ENCODE assay signal across 21 cellular contexts in genomic region chr16:9191274-9191850, GRCh38.
A peak's percentile ranks its signal among the peaks of the same experiment; 100 is the strongest.
DNase-seq lines count a peak whose midpoint lies in the region; ATAC-seq, FAIRE-seq and TF ChIP-seq lines count a peak whose summit lies in the region.
"Had no signal": no experiment of that assay in that cellular context is flagged by ENCODE, and none has a peak within 500 bp of the region (broad histone marks: within the 10 kb centered on the region; RNA-seq: fewer than 3 reads in every experiment).

No MANE protein-coding gene starts in this region.

- in situ Hi-C loops in HepG2 (cut with HindIII; ENCODE audit: extremely low pct_ligation_motif_present, low pct_unique_long_range_greater_than_20kb) (no loop called here), GM12878 (cut with MboI) (no loop called here)

- H2AFZ ChIP-seq in HepG2 (ENCODE audit: low read length) (no peak overlapping the region), GM12878 (ENCODE audit: control insufficient read depth, low read depth, low read length) (no peak overlapping the region)

- no peaks in the 10 kb centered on the region for H3K9me3 ChIP-seq in HepG2 (ENCODE audit: low read length)
- no peaks in the 10 kb centered on the region for H3K9me3 ChIP-seq in right lobe of liver
- no peaks in the 10 kb centered on the region for H3K9me3 ChIP-seq in GM12878 (replicated peaks; ENCODE audit: control insufficient read depth, insufficient read depth, low read length)
- H3K9me3 ChIP-seq: A549; BLaER1 treated with 17β-estradiol and CSF1 and Interleukin-3, amounts not matched to agents 10 nM and 100 nM; Caco-2 had no signal

- no peak for TF ChIP-seq EP300 in HepG2 (IDR thresholded peaks at IDR 0.05; ENCODE audit: low read depth in 2 of 2, low read length in 2 of 2)
- no peak for TF ChIP-seq EP300 in HepG2 (CRISPR knock-in tag; IDR thresholded peaks at IDR 0.05; ENCODE audit: borderline replicate concordance)
- no peak for TF ChIP-seq EP300 in GM12878 (IDR thresholded peaks at IDR 0.05; ENCODE audit: borderline replicate concordance in 1 of 2, control insufficient read depth in 1 of 2, low read depth in 2 of 2, low read length in 2 of 2)

- FAIRE-seq in HepG2 (lab: Jason Lieb, UNC): peak; percentile 8
- FAIRE-seq in GM12878 (lab: Jason Lieb, UNC): no peak
- FAIRE-seq in urothelium cell line (lab: Jason Lieb, UNC): peak; percentile 96
- FAIRE-seq: A549, D721Med, G401.6 had no signal

- RAD21 ChIA-PET in GM12878 (lab: Charles Lee; ENCODE audit: unreplicated experiment): no interaction called here

- TF ChIP-seq CTCF in HepG2 (CRISPR knock-in tag; IDR thresholded peaks at IDR 0.05): no peak
- TF ChIP-seq CTCF in right lobe of liver (IDR thresholded peaks at IDR 0.05): no peak
- TF ChIP-seq CTCF in GM12878 (IDR thresholded peaks at IDR 0.05 in 2 of 3, conservative IDR thresholded peaks at IDR 0.05 in 1 of 3; ENCODE audit: control insufficient read depth in 2 of 3, extremely low read depth in 1 of 3, insufficient read depth in 1 of 3, low read depth in 3 of 3, low read length in 3 of 3): no peak

- POLR2A ChIA-PET in HepG2 (lab: Yijun Ruan, JAX) (no interaction called here), HEK293T (lab: Yijun Ruan, JAX) (no interaction called here), GM12878 (lab: Charles Lee) (no interaction called here)

- H3K27me3 ChIP-seq in HepG2 (ENCODE audit: control insufficient read depth in 1 of 2, insufficient read depth in 2 of 2, low read length in 2 of 2) (peaks cover 1 to 28% of the 10 kb centered on the region in 2 experiments; a peak in 4 of 5 replicates), right lobe of liver (no peaks in the 10 kb centered on the region), GM12878 (replicated peaks in 1 of 2; ENCODE audit: control insufficient read depth in 2 of 2, insufficient read depth in 2 of 2, low read length in 1 of 2) (no peaks in the 10 kb centered on the region)
- H3K27me3 ChIP-seq: BLaER1 treated with 17β-estradiol and CSF1 and Interleukin-3, amounts not matched to agents 10 nM and 100 nM had no signal

- no peak overlapping the region for H3K27ac ChIP-seq in HepG2 (ENCODE audit: extremely low read length, insufficient read depth, low read length)
- H3K27ac ChIP-seq in right lobe of liver: no peak overlapping the region
- H3K27ac ChIP-seq in GM12878 (ENCODE audit: control insufficient read depth, insufficient read depth): no peak overlapping the region
- H3K27ac ChIP-seq: 22Rv1; A549; BLaER1 treated with 17β-estradiol and CSF1 and Interleukin-3, amounts not matched to agents 10 nM and 100 nM; C4-2B had no signal

- TF ChIP-seq POLR2A in HepG2 (IDR thresholded peaks at IDR 0.05; ENCODE audit: insufficient read depth in 1 of 2, low read depth in 2 of 2, low read length in 2 of 2) (no peak), right lobe of liver (IDR thresholded peaks at IDR 0.05) (no peak), GM12878 (IDR thresholded peaks at IDR 0.05; ENCODE audit: low read depth, low read length) (no peak)

- SMC1A ChIA-PET in GM12878 (lab: Charles Lee; ENCODE audit: uncharacterized antibody, unreplicated experiment): no interaction called here

- H3K4me1 ChIP-seq in HepG2 (ENCODE audit: insufficient read depth, low read length) (no peaks in the 10 kb centered on the region; the same call in 1 of the 2 replicates), right lobe of liver (no peaks in the 10 kb centered on the region), GM12878 (ENCODE audit: control insufficient read depth, insufficient read depth, low read length) (no peaks in the 10 kb centered on the region)
- H3K4me1 ChIP-seq: A549; BLaER1 treated with 17β-estradiol and CSF1 and Interleukin-3, amounts not matched to agents 10 nM and 100 nM; Caco-2 had no signal

- no TSS peak for BruUV-seq in HepG2 (replicated peaks; lab: Mats Ljungman, UMichigan)
- no TSS peak for BruUV-seq in GM12878 (replicated peaks; lab: Mats Ljungman, UMichigan)

- H3K4me2 ChIP-seq in HepG2 (ENCODE audit: low read depth, low read length) (no peak overlapping the region), GM12878 (ENCODE audit: control insufficient read depth, insufficient read depth) (no peak overlapping the region)
- H3K4me2 ChIP-seq: A549; BLaER1 treated with 17β-estradiol and CSF1 and Interleukin-3, amounts not matched to agents 10 nM and 100 nM had no signal

- DNase-seq in HepG2 (ENCODE audit: low spot score): no peak
- no peak for DNase-seq in right lobe of liver
- DNase-seq in HEK293T (ENCODE audit: extremely low spot score): no peak
- no peak for DNase-seq in GM12878 (ENCODE audit: low read depth, low spot score)
- no peak for DNase-seq in urothelium cell line (ENCODE audit: low spot score)
- DNase-seq in retina: no peak
- DNase-seq: AML-193; Caco-2; Calu3; CD4-positive, alpha-beta T cell; CD8-positive, alpha-beta T cell; DMS79 treated with DMSO at 0.1 percent for 48 hours; GF-D8 had no signal

- H3K36me3 ChIP-seq in HepG2 (replicated peaks in 1 of 2; ENCODE audit: control insufficient read depth in 1 of 2, insufficient read depth in 2 of 2, low read length in 2 of 2): no peaks in the 10 kb centered on the region
- no peaks in the 10 kb centered on the region for H3K36me3 ChIP-seq in right lobe of liver
- H3K36me3 ChIP-seq in GM12878 (ENCODE audit: control insufficient read depth in 2 of 2, insufficient read depth in 2 of 2, low read length in 1 of 2): no peaks in the 10 kb centered on the region
- H3K36me3 ChIP-seq: BLaER1 treated with 17β-estradiol and CSF1 and Interleukin-3, amounts not matched to agents 10 nM and 100 nM had no signal

- ATAC-seq in HepG2: no peak
- no peak for ATAC-seq in right lobe of liver
- no peak for ATAC-seq in GM12878
- ATAC-seq in GM21825 (IDR thresholded peaks at IDR 0.05; ENCODE audit: unreplicated experiment): no peak
- ATAC-seq in GM19035 (IDR thresholded peaks at IDR 0.05; ENCODE audit: unreplicated experiment): no peak
- ATAC-seq: A549; CD8-positive, alpha-beta T cell had no signal

- H3K4me3 ChIP-seq in HepG2 (replicated peaks in 1 of 3; ENCODE audit: insufficient read depth in 1 of 3, low read depth in 2 of 3, low read length in 3 of 3) (no peak overlapping the region), right lobe of liver (no peak overlapping the region), GM12878 (no peak overlapping the region)
- H3K4me3 ChIP-seq: A549; BLaER1 treated with 17β-estradiol and CSF1 and Interleukin-3, amounts not matched to agents 10 nM and 100 nM had no signal

- H4K20me1 ChIP-seq in HepG2 (ENCODE audit: insufficient read depth, low read length) (no peaks in the 10 kb centered on the region), GM12878 (ENCODE audit: control insufficient read depth, insufficient read depth) (no peaks in the 10 kb centered on the region)
- H4K20me1 ChIP-seq: BLaER1 treated with 17β-estradiol and CSF1 and Interleukin-3, amounts not matched to agents 10 nM and 100 nM had no signal

- no peak overlapping the region for H3K9ac ChIP-seq in HepG2 (ENCODE audit: insufficient read depth, low read depth, low read length)
- H3K9ac ChIP-seq in GM12878 (ENCODE audit: control insufficient read depth, insufficient read depth, low read length): no peak overlapping the region
- H3K9ac ChIP-seq: BLaER1 treated with 17β-estradiol and CSF1 and Interleukin-3, amounts not matched to agents 10 nM and 100 nM had no signal

- H3K79me2 ChIP-seq in HepG2 (ENCODE audit: insufficient read depth, low read length): no peaks in the 10 kb centered on the region
- H3K79me2 ChIP-seq in GM12878 (ENCODE audit: control insufficient read depth, insufficient read depth, low read length): no peaks in the 10 kb centered on the region

- CTCF ChIA-PET in HepG2 (lab: Yijun Ruan, JAX; ENCODE audit: low intra/inter-chr PET ratio, low total read pairs): no interaction called here
- CTCF ChIA-PET in HEK293T (lab: Yijun Ruan, JAX): no interaction called here
- CTCF ChIA-PET in GM12878 (lab: Yijun Ruan, JAX): no interaction called here

- intact Hi-C loops in HepG2 (cut with micrococcal nuclease; ENCODE audit: unreplicated experiment) (no loop called here), right lobe of liver (cut with DNase I) (no loop called here), GM12878 (cut with micrococcal nuclease; ENCODE audit: unreplicated experiment) (no loop called here)

- TF ChIP-seq RAD21 in HepG2 (CRISPR knock-in tag; IDR thresholded peaks at IDR 0.05) (no peak), GM12878 (IDR thresholded peaks at IDR 0.05; ENCODE audit: insufficient read depth, low read depth, low read length) (no peak)

TF ChIP-seq in HepG2, 621 proteins besides CTCF, POLR2A, EP300 and RAD21 (continues in another document):
- TF ChIP-seq SIN3A (IDR thresholded peaks at IDR 0.05; ENCODE audit: borderline replicate concordance, low read depth, low read length): no peak
- peak; percentile 97; the same call in 1 of the 2 replicates for TF ChIP-seq NBN (conservative IDR thresholded peaks at IDR 0.05)
- peak; percentile 49; the same call in 1 of the 2 replicates for TF ChIP-seq SP1 (IDR thresholded peaks at IDR 0.05)
- TF ChIP-seq SP1 (CRISPR knock-in tag; IDR thresholded peaks at IDR 0.05): no peak
- TF ChIP-seq NFRKB (IDR thresholded peaks at IDR 0.05): 0 out of 2 replicates have a peak, but pooled peaks have one; percentile 9

TF ChIP-seq in HEK293T, 16 proteins besides CTCF, POLR2A, EP300 and RAD21:
- peak; percentile 38; the same call in 1 of the 2 replicates for TF ChIP-seq CTBP1 (IDR thresholded peaks at IDR 0.05; ENCODE audit: borderline replicate concordance)
- no peak for TF ChIP-seq FOXA1 (IDR thresholded peaks at IDR 0.05)

TF ChIP-seq in GM12878, 131 proteins besides CTCF, POLR2A, EP300 and RAD21:
- TF ChIP-seq FOXK2 (IDR thresholded peaks at IDR 0.05) (no peak), E4F1 (IDR thresholded peaks at IDR 0.05; ENCODE audit: borderline replicate concordance, partially characterized antibody) (peak; percentile 36)

Comparison
In these comparisons a context has a peak if more than half of its experiments do, and no peak if none do; other contexts are left out.
1. Of the 75 proteins assayed by ChIP-seq in both HepG2 and GM12878: peak only in HepG2: NBN and RAD51; only in GM12878: none; in both: none; in neither: 69; mixed calls (peak in some experiments, not most) for 4.